Comparison of ENCODE assay signal across 14 cellular contexts in the genomic region with DNA sequence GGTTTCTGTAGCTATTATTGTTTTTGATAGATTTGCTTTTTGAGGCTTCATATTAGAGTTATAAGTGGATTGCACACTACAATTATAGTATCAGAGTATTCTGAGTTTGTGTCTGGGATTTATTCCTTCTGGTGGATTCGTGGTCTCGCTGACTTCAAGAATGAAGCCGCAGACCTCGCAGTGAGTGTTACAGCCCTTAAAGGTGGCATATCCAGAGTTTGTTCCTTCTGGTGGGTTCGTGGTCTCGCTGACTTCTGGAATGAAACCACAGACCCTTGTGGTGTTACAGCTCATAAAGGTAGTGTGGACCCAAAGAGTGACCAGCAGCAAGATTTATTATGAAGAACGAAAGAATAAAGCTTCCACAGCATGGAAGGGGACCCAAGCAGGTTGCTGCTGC. TPM values are rescaled to one million over a fixed set of nuclear protein-coding genes. Genes with fewer than 3 reads are reported as not detected.
DNase-seq lines count a peak whose midpoint lies in the region; ATAC-seq and TF ChIP-seq lines count a peak whose summit lies in the region.
"Had no signal": no experiment of that assay in that cellular context is flagged by ENCODE, and none has a peak within 500 bp of the region (broad histone marks: within the 10 kb centered on the region; RNA-seq: fewer than 3 reads in every experiment).

No MANE protein-coding gene starts in this region.

- no peaks in the 10 kb centered on the region for H3K9me3 ChIP-seq in CD4-positive, CD25-positive, alpha-beta regulatory T cell (ENCODE audit: control insufficient read depth in 2 of 2, low read length in 2 of 2)
- H3K9me3 ChIP-seq in DND-41 (ENCODE audit: insufficient read depth, low read length, severe bottlenecking), result peaks cover 10% of the 10 kb centered on the region
- H3K9me3 ChIP-seq in endodermal cell (ENCODE audit: control insufficient read depth, low read length), result peaks cover 41% of the 10 kb centered on the region
- no peaks in the 10 kb centered on the region for H3K9me3 ChIP-seq in psoas muscle
- H3K9me3 ChIP-seq: BE2C, HAP-1 had no signal

- H3K36me3 ChIP-seq in CD4-positive, CD25-positive, alpha-beta regulatory T cell (ENCODE audit: control insufficient read depth, insufficient read depth, low read length), result no peaks in the 10 kb centered on the region
- H3K36me3 ChIP-seq in DND-41 (ENCODE audit: insufficient read depth, low read length), result no peaks in the 10 kb centered on the region
- no peaks in the 10 kb centered on the region for H3K36me3 ChIP-seq in endodermal cell (ENCODE audit: control insufficient read depth, insufficient read depth, low read length)
- no peaks in the 10 kb centered on the region for H3K36me3 ChIP-seq in psoas muscle (ENCODE audit: insufficient read depth in 1 of 2, low read depth in 1 of 2)
- H3K36me3 ChIP-seq: BE2C, HAP-1 had no signal

- peaks cover 19 to 51% (median 39%) of the 10 kb centered on the region in 4 donors for H3K4me1 Mint-ChIP-seq in CD4-positive, CD25-positive, alpha-beta regulatory T cell
- peaks cover 14% of the 10 kb centered on the region for H3K4me1 Mint-ChIP-seq in endodermal cell
- H3K4me1 Mint-ChIP-seq in stimulated activated memory B cell treated with anti-CD40 and anti-IgM and Interleukin-4, amounts not matched to agents 10 μg/mL and 1 μg/mL and 100 μg/mL, for 72 hours, result peaks cover 47% of the 10 kb centered on the region

- H3K9me3 Mint-ChIP-seq in CD4-positive, CD25-positive, alpha-beta regulatory T cell, result peaks cover 0 to 5% (median 0%) of the 10 kb centered on the region in 7 donors
- H3K9me3 Mint-ChIP-seq in endodermal cell, result peaks cover 46% of the 10 kb centered on the region
- H3K9me3 Mint-ChIP-seq in stimulated activated memory B cell treated with anti-CD40 and anti-IgM and Interleukin-4, amounts not matched to agents 10 μg/mL and 1 μg/mL and 100 μg/mL, for 72 hours, result no peaks in the 10 kb centered on the region

- no peak for ATAC-seq in CD4-positive, CD25-positive, alpha-beta regulatory T cell (ENCODE audit: low read depth in 2 of 2)
- ATAC-seq in DND-41 (ENCODE audit: insufficient read depth, low read depth) (peak; percentile 60), psoas muscle (no peak)
- ATAC-seq in stimulated activated memory B cell treated with anti-CD40 and anti-IgM and Interleukin-4, amounts not matched to agents 10 μg/mL and 1 μg/mL and 100 μg/mL, for 72 hours, result no peak
- ATAC-seq: A549 had no signal

- H3K27me3 ChIP-seq in CD4-positive, CD25-positive, alpha-beta regulatory T cell (ENCODE audit: control insufficient read depth, insufficient read depth, low read length), result no peaks in the 10 kb centered on the region
- H3K27me3 ChIP-seq in DND-41 (ENCODE audit: insufficient read depth, low read length, poor library complexity) (no peaks in the 10 kb centered on the region), endodermal cell (ENCODE audit: control insufficient read depth, insufficient read depth, low read length, poor library complexity, severe bottlenecking) (no peaks in the 10 kb centered on the region), psoas muscle (ENCODE audit: insufficient read depth in 3 of 3, low read length in 2 of 3) (no peaks in the 10 kb centered on the region)
- H3K27me3 ChIP-seq: BE2C had no signal

- H3K9ac ChIP-seq in DND-41 (ENCODE audit: low read depth, low read length) (no peak overlapping the region), endodermal cell (ENCODE audit: extremely low read depth, low read length, poor library complexity, severe bottlenecking) (no peak overlapping the region)

- DNase-seq in CD4-positive, CD25-positive, alpha-beta regulatory T cell, result no peak
- peak; percentile 78 for DNase-seq in DND-41
- no peak for DNase-seq in endodermal cell
- DNase-seq in psoas muscle, result no peak
- DNase-seq in activated CD4-positive, alpha-beta T cell treated with anti-CD3 and anti-CD28 coated beads for 48 hours, result no peak
- no peak for DNase-seq in RWPE1 (ENCODE audit: low spot score)
- DNase-seq: BE2C, DMS79, EL, IMR-90, KBM-7 had no signal

- H3K27ac ChIP-seq in CD4-positive, CD25-positive, alpha-beta regulatory T cell (ENCODE audit: insufficient read depth, low read length, poor library complexity, severe bottlenecking), result peak overlapping the region; percentile 29
- H3K27ac ChIP-seq in DND-41 (ENCODE audit: low read length) (peak overlapping the region; percentile 66), endodermal cell (ENCODE audit: low read depth, low read length) (no peak overlapping the region), psoas muscle (no peak overlapping the region), RWPE1 (no peak overlapping the region)
- H3K27ac ChIP-seq: A549 had no signal

- POLR2A ChIA-PET in RWPE1 (lab: Yijun Ruan, JAX; ENCODE audit: low non-redundant PET), result no interaction called here

- peak overlapping the region in 1 of 3 donors; percentile 11 for H3K27ac Mint-ChIP-seq in CD4-positive, CD25-positive, alpha-beta regulatory T cell
- H3K27ac Mint-ChIP-seq in endodermal cell, result no peak overlapping the region
- H3K27ac Mint-ChIP-seq in stimulated activated memory B cell treated with anti-CD40 and anti-IgM and Interleukin-4, amounts not matched to agents 10 μg/mL and 1 μg/mL and 100 μg/mL, for 72 hours, result peak overlapping the region; percentile 92

- intact Hi-C loops in psoas muscle (cut with DNase I), result no loop called here

- TF ChIP-seq CTCF in DND-41 (IDR thresholded peaks at IDR 0.05; ENCODE audit: borderline replicate concordance, extremely low read depth, low read length, poor library complexity, severe bottlenecking) (no peak), endodermal cell (conservative IDR thresholded peaks at IDR 0.05) (no peak), psoas muscle (IDR thresholded peaks at IDR 0.05) (no peak), RWPE1 (conservative IDR thresholded peaks at IDR 0.05; ENCODE audit: low read depth) (no peak)

- no peaks in the 10 kb centered on the region for H3K79me2 ChIP-seq in DND-41 (ENCODE audit: insufficient read depth, low read length)

- no peaks in the 10 kb centered on the region for H3K27me3 Mint-ChIP-seq in CD4-positive, CD25-positive, alpha-beta regulatory T cell
- H3K27me3 Mint-ChIP-seq in endodermal cell (ENCODE audit: insufficient read depth), result no peaks in the 10 kb centered on the region
- H3K27me3 Mint-ChIP-seq in stimulated activated memory B cell treated with anti-CD40 and anti-IgM and Interleukin-4, amounts not matched to agents 10 μg/mL and 1 μg/mL and 100 μg/mL, for 72 hours, result no peaks in the 10 kb centered on the region

- 90 to 94% methylated on average over 6 to 7 of the region's 7 CpGs for WGBS in endodermal cell (ENCODE audit: insufficient coverage in 1 of 2, insufficient read length in 1 of 2), 2 experiments
- WGBS in psoas muscle, 3 donors, result 86 to 90% (median 86%) methylated on average over 7 of the region's 7 CpGs

- H2AFZ ChIP-seq in DND-41 (ENCODE audit: low read depth, low read length), result no peak overlapping the region

- no peak overlapping the region for H3K4me3 ChIP-seq in CD4-positive, CD25-positive, alpha-beta regulatory T cell (ENCODE audit: low read depth, low read length)
- H3K4me3 ChIP-seq in DND-41 (ENCODE audit: low read depth in 1 of 2, low read length in 2 of 2) (no peak overlapping the region), endodermal cell (ENCODE audit: low read length) (peak overlapping the region; percentile 40), psoas muscle (no peak overlapping the region)
- H3K4me3 ChIP-seq: A549, HAP-1 had no signal

- CTCF ChIA-PET in RWPE1 (lab: Yijun Ruan, JAX), result no interaction called here

- peak overlapping the region in 1 of 4 donors; percentile 57 for H3K4me3 Mint-ChIP-seq in CD4-positive, CD25-positive, alpha-beta regulatory T cell
- H3K4me3 Mint-ChIP-seq in endodermal cell, result no peak overlapping the region
- no peak overlapping the region for H3K4me3 Mint-ChIP-seq in stimulated activated memory B cell treated with anti-CD40 and anti-IgM and Interleukin-4, amounts not matched to agents 10 μg/mL and 1 μg/mL and 100 μg/mL, for 72 hours

- no peak overlapping the region for H3K4me2 ChIP-seq in DND-41 (ENCODE audit: insufficient read depth, low read length)
- H3K4me2 ChIP-seq: A549 had no signal

- H4K20me1 ChIP-seq in DND-41 (ENCODE audit: insufficient read depth, low read length), result no peaks in the 10 kb centered on the region

- peaks cover 25% of the 10 kb centered on the region for H3K4me1 ChIP-seq in CD4-positive, CD25-positive, alpha-beta regulatory T cell (ENCODE audit: control insufficient read depth, insufficient read depth, low read length, poor library complexity, severe bottlenecking)
- H3K4me1 ChIP-seq in DND-41 (ENCODE audit: insufficient read depth, low read length), result peaks cover 62% of the 10 kb centered on the region
- H3K4me1 ChIP-seq in endodermal cell (ENCODE audit: control insufficient read depth, insufficient read depth, low read length), result no peaks in the 10 kb centered on the region
- H3K4me1 ChIP-seq in psoas muscle, result no peaks in the 10 kb centered on the region
- H3K4me1 ChIP-seq: A549, BE2C, HAP-1 had no signal

- H3K36me3 Mint-ChIP-seq in CD4-positive, CD25-positive, alpha-beta regulatory T cell, result no peaks in the 10 kb centered on the region
- no peaks in the 10 kb centered on the region for H3K36me3 Mint-ChIP-seq in endodermal cell (ENCODE audit: low read depth)
- no peaks in the 10 kb centered on the region for H3K36me3 Mint-ChIP-seq in stimulated activated memory B cell treated with anti-CD40 and anti-IgM and Interleukin-4, amounts not matched to agents 10 μg/mL and 1 μg/mL and 100 μg/mL, for 72 hours

RNA-seq across cellular contexts. Expression of a gene that starts 6.9 kb away (rescaled TPM):
- 195 TPM for total RNA-seq in CD4-positive, CD25-positive, alpha-beta regulatory T cell
- 100 to 1,000 TPM; 130 to 304 (median 229) TPM for polyA plus RNA-seq in CD4-positive, CD25-positive, alpha-beta regulatory T cell
- total RNA-seq in endodermal cell (10 to 100 TPM; 46.1 to 57.0 TPM), psoas muscle (1 to 10 TPM; 2.8 to 4.3 (median 3.6) TPM)
- 12.4 TPM for polyA plus RNA-seq in endodermal cell (2013, experiment 1 of 2)
- 14.2 TPM for polyA plus RNA-seq in endodermal cell (2013, experiment 2 of 2)
- under 1 TPM; 0.42 to 0.57 (median 0.47) TPM for polyA plus RNA-seq in psoas muscle

Comparison
In these comparisons a context has a peak if more than half of its experiments do, and no peak if none do; other contexts are left out.
1. H3K27ac ChIP-seq: peak in CD4-positive, CD25-positive, alpha-beta regulatory T cell (single experiment) and DND-41 (single experiment); none in endodermal cell (single experiment), psoas muscle (single experiment) and RWPE1 (single experiment).
2. RNA of a gene that starts 6.9 kb away (total RNA-seq): 195 TPM in CD4-positive, CD25-positive, alpha-beta regulatory T cell (single experiment) and 46.1 to 57.0 TPM in endodermal cell; 2.8 to 4.3 TPM in psoas muscle; every median in the first group is over 4 times any median in the second.